Comparison of ENCODE assay signal across 29 cellular contexts in the genomic region with DNA sequence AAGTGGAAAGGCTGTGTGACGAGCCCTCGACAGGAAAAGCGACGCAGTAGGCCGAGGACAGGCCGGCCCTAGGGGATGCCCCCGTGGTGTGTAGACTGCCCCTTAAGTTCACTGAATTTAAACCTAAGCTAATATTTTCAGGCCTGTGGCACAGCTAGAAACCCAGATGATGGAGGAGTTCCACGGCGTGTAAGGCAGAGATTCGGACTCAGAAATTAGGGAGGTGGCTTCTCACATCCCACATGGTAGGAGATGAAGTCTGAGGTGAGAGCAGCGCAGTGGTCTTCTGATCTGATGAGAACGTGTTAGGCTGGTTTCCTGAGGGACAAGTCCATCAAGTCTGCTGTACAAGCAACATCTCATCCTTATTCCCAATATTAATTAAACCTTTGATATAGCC.
"Had no signal": no experiment of that assay in that cellular context is flagged by ENCODE, and none has a peak within 500 bp of the region (broad histone marks: within the 10 kb centered on the region; RNA-seq: fewer than 3 reads in every experiment).

No MANE protein-coding gene starts in this region.

- DNase-seq: activated CD4-positive, alpha-beta memory T cell treated with anti-CD3 and anti-CD28 coated beads for 36 hours; activated CD4-positive, alpha-beta T cell treated with anti-CD3 and anti-CD28 coated beads for 36 hours; activated CD4-positive, alpha-beta T cell treated with anti-CD3 and anti-CD28 coated beads, Interleukin-2, amount 10 ng/mL, durations not matched to agents 24 days and 14 days; activated CD4-positive, CD25-positive, alpha-beta regulatory T cell; activated CD4-positive, CD25-positive, alpha-beta regulatory T cell treated with anti-CD3 and anti-CD28 coated beads, Interleukin-2, amount 50 U/mL, for 72 hours; activated CD8-positive, alpha-beta memory T cell treated with anti-CD3 and anti-CD28 coated beads, Interleukin-2, amount 50 U/mL, for 48 hours; activated gamma-delta T cell; activated naive CD4-positive, alpha-beta T cell; activated naive CD4-positive, alpha-beta T cell treated with anti-CD3 and anti-CD28 coated beads, Interleukin-2, amount 10 ng/mL, durations not matched to agents 7 days and 5 days; activated naive CD8-positive, alpha-beta T cell treated with anti-CD3 and anti-CD28 coated beads, Interleukin-2, amount 10 ng/mL, durations not matched to agents 7 days and 5 days; activated T-cell treated with anti-CD3 and anti-CD28 coated beads for 4 hours; activated T-cell treated with anti-CD3 and anti-CD28 coated beads, Interleukin-2, amount 50 U/mL, for 24 hours; brain microvascular endothelial cell; dermis blood vessel endothelial cell; effector CD4-positive, alpha-beta T cell; effector memory CD8-positive, alpha-beta T cell; erythroblast; foreskin keratinocyte; gastrocnemius medialis; glutamatergic neuron; heart left ventricle; T-helper 2 cell had no signal

- H3K9me3 Mint-ChIP-seq: activated CD4-positive, alpha-beta memory T cell treated with anti-CD3 and anti-CD28 coated beads for 36 hours; activated naive CD4-positive, alpha-beta T cell treated with anti-CD3 and anti-CD28 coated beads, Interleukin-2, amount 10 ng/mL, durations not matched to agents 7 days and 5 days; activated naive CD4-positive, alpha-beta T cell treated with anti-CD3 and anti-CD28 coated beads, Interleukin-2, amount 50 U/mL, for 72 hours; activated naive CD8-positive, alpha-beta T cell treated with anti-CD3 and anti-CD28 coated beads, Interleukin-2, amount 10 ng/mL, durations not matched to agents 7 days and 5 days; activated T-cell treated with anti-CD3 and anti-CD28 coated beads, Interleukin-2, amount 50 U/mL, for 24 hours; activated T-helper 2 cell treated with anti-CD3 and anti-CD28 coated beads, Interferon-gamma antibody, Interleukin-2, Interleukin-4, amounts not matched to agents 10 μg/mL and 5 μg/mL and 100 μg/mL, durations not matched to agents 14 hours and 24 hours and 36 hours; central memory CD8-positive, alpha-beta T cell; effector memory CD8-positive, alpha-beta T cell had no signal

- H3K27ac Mint-ChIP-seq: activated CD4-positive, alpha-beta memory T cell treated with anti-CD3 and anti-CD28 coated beads for 36 hours; activated CD4-positive, alpha-beta T cell treated with anti-CD3 and anti-CD28 coated beads for 36 hours; activated CD4-positive, alpha-beta T cell treated with anti-CD3 and anti-CD28 coated beads, Interleukin-2, amount 10 ng/mL, durations not matched to agents 24 days and 14 days; activated naive CD4-positive, alpha-beta T cell treated with anti-CD3 and anti-CD28 coated beads, Interleukin-2, amount 10 ng/mL, durations not matched to agents 7 days and 5 days; activated naive CD4-positive, alpha-beta T cell treated with anti-CD3 and anti-CD28 coated beads, Interleukin-2, amount 50 U/mL, for 72 hours; activated naive CD8-positive, alpha-beta T cell treated with anti-CD3 and anti-CD28 coated beads, Interleukin-2, amount 10 ng/mL, durations not matched to agents 7 days and 5 days; activated T-cell treated with anti-CD3 and anti-CD28 coated beads, Interleukin-2, amount 50 U/mL, for 24 hours; activated T-helper 2 cell treated with anti-CD3 and anti-CD28 coated beads, Interferon-gamma antibody, Interleukin-2, Interleukin-4, amounts not matched to agents 10 μg/mL and 5 μg/mL and 100 μg/mL, durations not matched to agents 14 hours and 24 hours and 36 hours; effector memory CD8-positive, alpha-beta T cell had no signal

- H3K27me3 ChIP-seq: brain microvascular endothelial cell, esophagus muscularis mucosa, foreskin keratinocyte, gastrocnemius medialis, heart left ventricle had no signal

- ATAC-seq: activated CD4-positive, alpha-beta T cell treated with anti-CD3 and anti-CD28 coated beads for 36 hours; activated naive CD4-positive, alpha-beta T cell treated with anti-CD3 and anti-CD28 coated beads, Interleukin-2, amount 50 U/mL, for 72 hours; effector memory CD8-positive, alpha-beta T cell; foreskin keratinocyte; gastrocnemius medialis had no signal

- H3K4me3 ChIP-seq: coronary artery, esophagus muscularis mucosa, gastrocnemius medialis, heart left ventricle had no signal

- H3K4me1 ChIP-seq: foreskin keratinocyte had no signal

- H3K36me3 Mint-ChIP-seq: activated CD4-positive, alpha-beta memory T cell treated with anti-CD3 and anti-CD28 coated beads for 36 hours had no signal

- H3K4me3 Mint-ChIP-seq: activated CD4-positive, alpha-beta memory T cell treated with anti-CD3 and anti-CD28 coated beads for 36 hours; activated CD4-positive, alpha-beta T cell treated with anti-CD3 and anti-CD28 coated beads for 36 hours; activated CD4-positive, alpha-beta T cell treated with anti-CD3 and anti-CD28 coated beads, Interleukin-2, amount 10 ng/mL, durations not matched to agents 24 days and 14 days; activated naive CD4-positive, alpha-beta T cell treated with anti-CD3 and anti-CD28 coated beads, Interleukin-2, amount 10 ng/mL, durations not matched to agents 7 days and 5 days; activated naive CD8-positive, alpha-beta T cell treated with anti-CD3 and anti-CD28 coated beads, Interleukin-2, amount 10 ng/mL, durations not matched to agents 7 days and 5 days; activated T-cell treated with anti-CD3 and anti-CD28 coated beads, Interleukin-2, amount 50 U/mL, for 24 hours; central memory CD8-positive, alpha-beta T cell; effector memory CD8-positive, alpha-beta T cell had no signal

- H3K36me3 ChIP-seq: brain microvascular endothelial cell, esophagus muscularis mucosa, gastrocnemius medialis, heart left ventricle had no signal

- FAIRE-seq: astrocyte, bronchial epithelial cell had no signal

- H3K27ac ChIP-seq: brain microvascular endothelial cell, coronary artery, esophagus muscularis mucosa, foreskin keratinocyte, gastrocnemius medialis, heart left ventricle had no signal

- H3K27me3 Mint-ChIP-seq: activated CD4-positive, alpha-beta memory T cell treated with anti-CD3 and anti-CD28 coated beads for 36 hours; activated CD4-positive, alpha-beta T cell treated with anti-CD3 and anti-CD28 coated beads, Interleukin-2, amount 10 ng/mL, durations not matched to agents 24 days and 14 days; activated naive CD8-positive, alpha-beta T cell treated with anti-CD3 and anti-CD28 coated beads, Interleukin-2, amount 10 ng/mL, durations not matched to agents 7 days and 5 days; central memory CD8-positive, alpha-beta T cell; effector memory CD8-positive, alpha-beta T cell had no signal

- H3K4me1 Mint-ChIP-seq: central memory CD8-positive, alpha-beta T cell had no signal

- H3K9me3 ChIP-seq: esophagus muscularis mucosa, gastrocnemius medialis, heart left ventricle had no signal
